Comparison of ENCODE assay signal across 32 cellular contexts in genomic region chr1:204987689-204988088, GRCh38. TPM values are rescaled to one million over a fixed set of nuclear protein-coding genes. Genes with fewer than 3 reads are reported as not detected.
"Had no signal": no experiment of that assay in that cellular context is flagged by ENCODE, and none has a peak within 500 bp of the region (broad histone marks: within the 10 kb centered on the region; RNA-seq: fewer than 3 reads in every experiment).

No MANE protein-coding gene starts in this region.

- DNase-seq: activated CD4-positive, alpha-beta memory T cell treated with anti-CD3 and anti-CD28 coated beads, Interleukin-2, amount 10 ng/mL, durations not matched to agents 7 days and 5 days; activated CD4-positive, alpha-beta T cell treated with anti-CD3 and anti-CD28 coated beads for 1 hour; activated CD4-positive, alpha-beta T cell treated with anti-CD3 and anti-CD28 coated beads for 48 hours; activated CD4-positive, CD25-positive, alpha-beta regulatory T cell; activated CD8-positive, alpha-beta memory T cell treated with anti-CD3 and anti-CD28 coated beads for 24 hours; activated CD8-positive, alpha-beta memory T cell treated with anti-CD3 and anti-CD28 coated beads, Interleukin-2, amount 10 ng/mL, durations not matched to agents 7 days and 5 days; activated CD8-positive, alpha-beta memory T cell treated with anti-CD3 and anti-CD28 coated beads, Interleukin-2, amount 50 U/mL, for 48 hours; activated effector memory CD4-positive, alpha-beta T cell treated with Interleukin-2 at 50 U/mL for 16 hours; activated naive CD4-positive, alpha-beta T cell treated with anti-CD3 and anti-CD28 coated beads, Interleukin-2, amount 10 ng/mL, durations not matched to agents 7 days and 5 days; activated naive CD8-positive, alpha-beta T cell treated with anti-CD3 and anti-CD28 coated beads, Interleukin-2, amount 50 U/mL, for 24 hours; activated T-cell treated with anti-CD3 and anti-CD28 coated beads, Interleukin-2, amount 50 U/mL, for 48 hours; aorta; NCI-H1105 treated with DMSO at 0.1 percent for 48 hours; NCI-H1436; NCI-H1694; NCI-H1930; NCI-H2081 treated with DMSO at 0.1 percent for 48 hours; NCI-H226; NCI-H446 treated with DMSO at 0.1 percent for 48 hours; NCI-H524; NCI-H69; SHP77; SJCRH30; T1000; WERI-Rb-1 had no signal

- H3K27ac Mint-ChIP-seq: activated CD4-positive, alpha-beta memory T cell treated with anti-CD3 and anti-CD28 coated beads, Interleukin-2, amount 10 ng/mL, durations not matched to agents 7 days and 5 days; activated CD8-positive, alpha-beta memory T cell treated with anti-CD3 and anti-CD28 coated beads, Interleukin-2, amount 10 ng/mL, durations not matched to agents 7 days and 5 days; activated naive CD4-positive, alpha-beta T cell treated with anti-CD3 and anti-CD28 coated beads, Interleukin-2, amount 10 ng/mL, durations not matched to agents 7 days and 5 days; activated naive CD8-positive, alpha-beta T cell; activated naive CD8-positive, alpha-beta T cell treated with anti-CD3 and anti-CD28 coated beads, Interleukin-2, amount 50 U/mL, for 24 hours had no signal

- H3K27me3 ChIP-seq: SJCRH30 had no signal

- H3K27ac ChIP-seq: SJCRH30, SK-N-MC, WERI-Rb-1 had no signal

- H3K36me3 Mint-ChIP-seq: activated CD8-positive, alpha-beta memory T cell treated with anti-CD3 and anti-CD28 coated beads, Interleukin-2, amount 10 ng/mL, durations not matched to agents 7 days and 5 days; activated naive CD4-positive, alpha-beta T cell treated with anti-CD3 and anti-CD28 coated beads, Interleukin-2, amount 10 ng/mL, durations not matched to agents 7 days and 5 days; activated naive CD8-positive, alpha-beta T cell had no signal

- H3K4me1 ChIP-seq: SJCRH30 had no signal

- H3K4me3 ChIP-seq: K562, SJCRH30, SK-N-MC had no signal

- H3K4me3 Mint-ChIP-seq: activated CD4-positive, alpha-beta memory T cell treated with anti-CD3 and anti-CD28 coated beads, Interleukin-2, amount 10 ng/mL, durations not matched to agents 7 days and 5 days; activated CD8-positive, alpha-beta memory T cell treated with anti-CD3 and anti-CD28 coated beads, Interleukin-2, amount 10 ng/mL, durations not matched to agents 7 days and 5 days; activated naive CD4-positive, alpha-beta T cell treated with anti-CD3 and anti-CD28 coated beads, Interleukin-2, amount 10 ng/mL, durations not matched to agents 7 days and 5 days; activated naive CD8-positive, alpha-beta T cell; activated naive CD8-positive, alpha-beta T cell treated with anti-CD3 and anti-CD28 coated beads, Interleukin-2, amount 50 U/mL, for 24 hours had no signal

- H3K9me3 ChIP-seq: SJCRH30 had no signal

- H3K9me3 Mint-ChIP-seq: activated CD4-positive, alpha-beta memory T cell treated with anti-CD3 and anti-CD28 coated beads, Interleukin-2, amount 10 ng/mL, durations not matched to agents 7 days and 5 days; activated naive CD4-positive, alpha-beta T cell treated with anti-CD3 and anti-CD28 coated beads, Interleukin-2, amount 10 ng/mL, durations not matched to agents 7 days and 5 days; activated naive CD8-positive, alpha-beta T cell treated with anti-CD3 and anti-CD28 coated beads, Interleukin-2, amount 50 U/mL, for 24 hours had no signal

RNA-seq across cellular contexts. Expression of gene CNTN2, which starts 55.3 kb away (rescaled TPM):
- total RNA-seq: activated CD4-positive, alpha-beta memory T cell treated with anti-CD3 and anti-CD28 coated beads, Interleukin-2, amount 10 ng/mL, durations not matched to agents 7 days and 5 days; activated CD8-positive, alpha-beta memory T cell treated with anti-CD3 and anti-CD28 coated beads, Interleukin-2, amount 10 ng/mL, durations not matched to agents 7 days and 5 days; K562; M059J; RPMI7951; T-helper 1 cell treated with Interleukin-12 subunit alpha and Interleukin-12 subunit beta and Interleukin-4 antibody, amounts not matched to agents 30 ng/mL and 1 ng/mL, for 36 hours; T-helper 2 cell treated with Interferon-gamma antibody and Interleukin-4, amounts not matched to agents 100 ng/mL and 5 ng/mL, for 36 hours had no signal
